2 cellular contexts compared by ENCODE assay signal in genomic region chr2:124032799-124033198, GRCh38.
TF ChIP-seq lines count a peak whose summit lies in the region.

No MANE protein-coding gene starts in this region.

TF ChIP-seq in SK-N-SH, 30 proteins besides CTCF, POLR2A, EP300 and RAD21 (continued from another document):
- TF ChIP-seq IRF3 (IDR thresholded peaks at IDR 0.05; ENCODE audit: low read depth, low read length) = no peak

TF ChIP-seq in SK-N-SH treated with all-trans-retinoic acid at 6 μM for 48 hours, 23 proteins besides CTCF, POLR2A, EP300 and RAD21 (continued from another document):
- TF ChIP-seq TSHZ2 (CRISPR knock-in tag; IDR thresholded peaks at IDR 0.05) (no peak), ZC3H10 (CRISPR knock-in tag; IDR thresholded peaks at IDR 0.05) (no peak)
